In genomic region chr9:64014386-64015091, GRCh38 we compare ENCODE assay signal across 6 cellular contexts.
A peak's percentile ranks its signal among the peaks of the same experiment; 100 is the strongest.
DNase-seq lines count a peak whose midpoint lies in the region; ATAC-seq, FAIRE-seq and TF ChIP-seq lines count a peak whose summit lies in the region.
"Not testable (repeated sequence)": the region's sequence is repeated elsewhere in the genome, so short reads cannot be mapped to it uniquely, and the experiment has no call there.

No MANE protein-coding gene starts in this region.

- not testable (repeated sequence) for H3K9me1 ChIP-seq in K562 (ENCODE audit: control insufficient read depth, insufficient read depth, low read length)

- H3K9me3 ChIP-seq in K562 (replicated peaks; ENCODE audit: control insufficient read depth, insufficient read depth, low read depth, low read length); kidney (ENCODE audit: control insufficient read depth in 1 of 2, low read length in 2 of 2); osteoblast (ENCODE audit: low read depth, low read length); upper lobe of right lung: not testable (repeated sequence)

- not testable (repeated sequence) for DNase-seq in LNCaP clone FGC (ENCODE audit: low read depth); K562 (ENCODE audit: extremely low read depth in 1 of 4, low spot score in 3 of 4); sciatic nerve (ENCODE audit: low spot score); upper lobe of right lung
- DNase-seq in kidney (peak; percentile 70), osteoblast (ENCODE audit: insufficient read length, low spot score, missing footprints) (peak; percentile 29)

- not testable (repeated sequence) for H3K4me1 ChIP-seq in K562 (replicated peaks in 1 of 2; ENCODE audit: control insufficient read depth in 2 of 2, insufficient read depth in 2 of 2, low read length in 2 of 2); kidney (ENCODE audit: control insufficient read depth in 1 of 2, insufficient read depth in 1 of 2, low read depth in 1 of 2, low read length in 2 of 2); osteoblast (ENCODE audit: insufficient read depth, low read length); upper lobe of right lung

- FAIRE-seq in K562 (lab: Jason Lieb, UNC); kidney (lab: Jason Lieb, UNC): not testable (repeated sequence)

- not testable (repeated sequence) for H3K36me3 ChIP-seq in K562 (ENCODE audit: control insufficient read depth, insufficient read depth, low read length); kidney (ENCODE audit: control insufficient read depth in 1 of 2, insufficient read depth in 2 of 2, low read length in 2 of 2); osteoblast (ENCODE audit: insufficient read depth, low read length); upper lobe of right lung

- TF ChIP-seq POLR2A in K562 (conservative IDR thresholded peaks at IDR 0.05), result not testable (repeated sequence)

- H3K79me2 ChIP-seq in K562 (ENCODE audit: control insufficient read depth, insufficient read depth, low read length); osteoblast (ENCODE audit: insufficient read depth, low read length): not testable (repeated sequence)

- H3K27ac ChIP-seq in K562 (ENCODE audit: extremely low read depth, low read depth, low read length); kidney (ENCODE audit: low read depth in 2 of 2, low read length in 2 of 2); osteoblast (ENCODE audit: low read depth, low read length); upper lobe of right lung: not testable (repeated sequence)

- TF ChIP-seq RAD21 in K562 (CRISPR knock-in tag; conservative IDR thresholded peaks at IDR 0.05 in 1 of 2, IDR thresholded peaks at IDR 0.05 in 1 of 2), result not testable (repeated sequence)

- not testable (repeated sequence) for H3K9ac ChIP-seq in K562 (ENCODE audit: insufficient read depth in 1 of 2, low read depth in 2 of 2, low read length in 2 of 2); kidney (ENCODE audit: low read length in 2 of 2)

- TF ChIP-seq EP300 in K562 (IDR thresholded peaks at IDR 0.05; ENCODE audit: low read length), result not testable (repeated sequence)

- ATAC-seq in K562, result peak; percentile 43; the same call in 2 of the 3 replicates
- ATAC-seq in sciatic nerve, result peak; percentile 32
- ATAC-seq in upper lobe of right lung, result peak; percentile 30

- intact Hi-C loops in K562 (cut with micrococcal nuclease); kidney (cut with DNase I); sciatic nerve (cut with DNase I); upper lobe of right lung (cut with DNase I): not testable (repeated sequence)

- in situ Hi-C loops in K562 (cut with MboI), result loop anchor here (25.0 kb wide), 1 partner anchor 1673 kb away; the partner anchor contains the start of gene ZNG1E

- WGBS in K562 (ENCODE audit: insufficient coverage, low coverage, missing lambda C conversion rate), result 21% methylated on average over 19 of the region's 32 CpGs

- H2AFZ ChIP-seq in K562 (ENCODE audit: low read depth, low read length); osteoblast (ENCODE audit: low read length): not testable (repeated sequence)

- not testable (repeated sequence) for H3K4me2 ChIP-seq in K562 (ENCODE audit: insufficient read depth, low read length); osteoblast (ENCODE audit: insufficient read depth, low read length)

- not testable (repeated sequence) for TF ChIP-seq CTCF in LNCaP clone FGC (IDR thresholded peaks at IDR 0.05; ENCODE audit: control insufficient read depth, extremely low read depth, insufficient read depth); K562 (IDR thresholded peaks at IDR 0.05 in 2 of 3, conservative IDR thresholded peaks at IDR 0.05 in 1 of 3; ENCODE audit: insufficient read depth in 2 of 3, low read depth in 1 of 3, low read length in 3 of 3); kidney (IDR thresholded peaks at IDR 0.05; ENCODE audit: borderline replicate concordance, extremely low read depth, insufficient read depth); osteoblast (IDR thresholded peaks at IDR 0.05; ENCODE audit: extremely low read depth, low read depth, low read length); upper lobe of right lung (IDR thresholded peaks at IDR 0.05)

- not testable (repeated sequence) for H3K27me3 ChIP-seq in K562 (ENCODE audit: control insufficient read depth in 2 of 2, insufficient read depth in 2 of 2, low read length in 2 of 2); osteoblast (ENCODE audit: insufficient read depth, low read length); upper lobe of right lung

- not testable (repeated sequence) for BruUV-seq in K562 (replicated peaks; lab: Mats Ljungman, UMichigan)

- POLR2A ChIA-PET in K562 (lab: Yijun Ruan, JAX), result not testable (repeated sequence)

- H3K4me3 ChIP-seq in LNCaP clone FGC (ENCODE audit: low read depth, low read length), result peak overlapping the region; percentile 64
- not testable (repeated sequence) for H3K4me3 ChIP-seq in K562; kidney (ENCODE audit: low read length in 2 of 2); osteoblast (ENCODE audit: insufficient read depth, low read length); upper lobe of right lung

- CTCF ChIA-PET in K562 (lab: Yijun Ruan, JAX; ENCODE audit: low intra/inter-chr PET ratio), result not testable (repeated sequence)

- H4K20me1 ChIP-seq in K562 (replicated peaks; ENCODE audit: control insufficient read depth, insufficient read depth, low read length); osteoblast (ENCODE audit: insufficient read depth, low read length): not testable (repeated sequence)
